Comparison of ENCODE assay signal across 1 cellular context in the genomic region with DNA sequence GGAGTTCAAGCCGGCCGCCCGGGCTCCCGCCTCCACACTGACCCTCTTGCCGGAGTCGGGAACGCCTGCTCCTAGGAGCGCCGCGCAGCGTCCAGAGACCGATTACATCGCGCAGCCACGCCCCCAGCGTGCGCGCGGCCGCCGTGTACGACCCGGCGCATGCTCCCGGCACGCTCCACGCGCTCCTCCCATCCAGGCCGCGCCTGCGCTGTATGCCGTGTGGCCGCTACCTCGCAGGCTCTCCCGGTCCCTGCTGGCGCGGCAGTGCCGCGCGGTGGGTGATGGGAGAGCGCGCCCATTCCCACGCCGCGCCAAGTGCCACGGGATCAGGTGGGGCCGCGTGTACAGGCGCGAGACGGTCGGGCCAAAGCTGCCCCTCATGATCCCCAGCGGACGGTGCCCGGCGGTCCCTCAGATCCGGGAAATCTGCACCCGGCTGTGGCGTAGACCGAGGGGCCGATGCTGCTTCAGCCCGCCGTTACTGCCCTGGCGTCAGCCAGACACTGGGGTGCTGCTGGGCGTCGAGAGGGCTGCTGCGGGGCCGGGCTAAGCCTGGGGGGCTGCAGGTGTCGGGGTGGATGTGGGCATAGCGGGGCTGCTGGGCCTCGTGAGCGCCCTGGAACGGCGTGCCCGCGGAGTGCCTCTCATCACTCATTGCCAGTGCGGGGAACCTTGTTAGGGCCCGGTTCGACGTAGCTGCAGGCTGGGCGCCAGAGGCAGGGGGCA.
TF ChIP-seq lines count a peak whose summit lies in the region.

GNB1L (minus strand) TSS at position 97 of the 726 bp plus-strand sequence. CDS start 33,519 bp downstream, outside the sequence.
RTL10 (minus strand) TSS at position 97 of the 726 bp plus-strand sequence. CDS start 2,613 bp downstream, outside the sequence.

TF ChIP-seq in HCT116, 20 proteins besides CTCF, POLR2A, EP300 and RAD21 (continued from another document):
- no peak for TF ChIP-seq EZH2phosphoT487 (IDR thresholded peaks at IDR 0.05; ENCODE audit: borderline replicate concordance)
- TF ChIP-seq, protein P1, sequence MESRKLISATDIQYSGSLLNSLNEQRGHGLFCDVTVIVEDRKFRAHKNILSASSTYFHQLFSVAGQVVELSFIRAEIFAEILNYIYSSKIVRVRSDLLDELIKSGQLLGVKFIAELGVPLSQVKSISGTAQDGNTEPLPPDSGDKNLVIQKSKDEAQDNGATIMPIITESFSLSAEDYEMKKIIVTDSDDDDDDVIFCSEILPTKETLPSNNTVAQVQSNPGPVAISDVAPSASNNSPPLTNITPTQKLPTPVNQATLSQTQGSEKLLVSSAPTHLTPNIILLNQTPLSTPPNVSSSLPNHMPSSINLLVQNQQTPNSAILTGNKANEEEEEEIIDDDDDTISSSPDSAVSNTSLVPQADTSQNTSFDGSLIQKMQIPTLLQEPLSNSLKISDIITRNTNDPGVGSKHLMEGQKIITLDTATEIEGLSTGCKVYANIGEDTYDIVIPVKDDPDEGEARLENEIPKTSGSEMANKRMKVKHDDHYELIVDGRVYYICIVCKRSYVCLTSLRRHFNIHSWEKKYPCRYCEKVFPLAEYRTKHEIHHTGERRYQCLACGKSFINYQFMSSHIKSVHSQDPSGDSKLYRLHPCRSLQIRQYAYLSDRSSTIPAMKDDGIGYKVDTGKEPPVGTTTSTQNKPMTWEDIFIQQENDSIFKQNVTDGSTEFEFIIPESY (IDR thresholded peaks at IDR 0.05; ENCODE audit: extremely low read depth, insufficient replicate concordance, low read length) = peak; percentile 48
- no peak for TF ChIP-seq EZH2 (IDR thresholded peaks at IDR 0.05)
- TF ChIP-seq YY1 (IDR thresholded peaks at IDR 0.05; ENCODE audit: extremely low read depth, insufficient replicate concordance, low read depth, low read length) = peak; percentile 25
- peak; percentile 26 for TF ChIP-seq TCF7L2 (IDR thresholded peaks at IDR 0.05; ENCODE audit: borderline replicate concordance, extremely low read depth, insufficient read depth, insufficient read length)
- no peak for TF ChIP-seq JUND (IDR thresholded peaks at IDR 0.05)
- TF ChIP-seq FOSL1 (IDR thresholded peaks at IDR 0.05; ENCODE audit: low read depth) = no peak
- TF ChIP-seq REST (IDR thresholded peaks at IDR 0.05; ENCODE audit: low read depth) = no peak
- TF ChIP-seq POLR2AphosphoS5 (IDR thresholded peaks at IDR 0.05; ENCODE audit: low read depth, low read length) = peak; percentile 98
